ENCODE assay signal across 17 cellular contexts in the genomic region with DNA sequence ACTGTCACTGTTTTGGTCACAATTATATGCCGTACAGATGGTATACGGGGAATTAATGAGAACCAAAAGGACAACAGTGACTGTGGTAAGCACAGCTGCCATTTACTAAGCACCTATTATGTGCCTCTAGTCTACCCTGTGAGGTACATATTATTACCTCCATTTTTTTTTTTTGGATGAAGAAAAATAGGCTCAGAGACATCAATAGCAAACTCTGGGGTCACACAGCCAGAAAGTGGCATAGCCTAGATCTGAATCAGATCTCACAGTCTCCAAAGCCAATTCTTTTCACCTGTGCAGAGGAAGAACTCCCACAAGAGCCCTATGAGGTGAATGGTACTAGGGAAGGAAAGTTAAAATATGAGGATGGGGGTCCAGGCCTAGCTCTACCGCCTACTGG.
DNase-seq lines count a peak whose midpoint lies in the region; ATAC-seq and TF ChIP-seq lines count a peak whose summit lies in the region.
"Had no signal": no experiment of that assay in that cellular context is flagged by ENCODE, and none has a peak within 500 bp of the region (broad histone marks: within the 10 kb centered on the region; RNA-seq: fewer than 3 reads in every experiment).

No MANE protein-coding gene starts in this region.

- H3K27ac ChIP-seq in ACC112 (ENCODE audit: low read depth, low read length) (peak overlapping the region; percentile 46; the same call in 1 of the 2 replicates), coronary artery (peak overlapping the region; percentile 54 to 83), neutrophil (peak overlapping the region; percentile 34), tibial artery (peak overlapping the region; percentile 56 to 71), caudate nucleus (ENCODE audit: low read depth, low read length) (no peak overlapping the region)
- H3K27ac ChIP-seq: KMS-11 had no signal

- H2AFZ ChIP-seq in ACC112 (ENCODE audit: low read length, unreplicated experiment) = no peak overlapping the region

- peaks cover 26% of the 10 kb centered on the region for H3K4me1 ChIP-seq in ACC112 (ENCODE audit: control insufficient read depth, insufficient read depth, low read length, unreplicated experiment)
- H3K4me1 ChIP-seq in neutrophil (ENCODE audit: control insufficient read depth in 1 of 2, insufficient read depth in 1 of 2, low read depth in 1 of 2, low read length in 1 of 2) = peaks cover 0 to 5% of the 10 kb centered on the region in 2 experiments
- H3K4me1 ChIP-seq in tibial artery = peaks cover 0 to 41% (median 12%) of the 10 kb centered on the region in 4 donors

- H3K27me3 Mint-ChIP-seq in natural killer cell (ENCODE audit: low read depth in 2 of 2) = no peaks in the 10 kb centered on the region

- H3K27me3 ChIP-seq in ACC112 (ENCODE audit: insufficient read depth, low read length) = no peaks in the 10 kb centered on the region
- no peaks in the 10 kb centered on the region for H3K27me3 ChIP-seq in neutrophil
- H3K27me3 ChIP-seq in tibial artery = no peaks in the 10 kb centered on the region
- H3K27me3 ChIP-seq: MG63 had no signal

- no peaks in the 10 kb centered on the region for H3K9me3 Mint-ChIP-seq in natural killer cell

- no peak overlapping the region for H3K27ac Mint-ChIP-seq in natural killer cell

- H3K9me3 ChIP-seq in neutrophil (no peaks in the 10 kb centered on the region), tibial artery (no peaks in the 10 kb centered on the region)
- H3K9me3 ChIP-seq: MG63 had no signal

- intact Hi-C loops in tibial artery (cut with DNase I; ENCODE audit: low total_unique reads) (no loop called here), natural killer cell (cut with micrococcal nuclease) (no loop called here)

- H3K4me3 ChIP-seq in ACC112 (ENCODE audit: low read depth, low read length) (no peak overlapping the region), coronary artery (no peak overlapping the region), neutrophil (ENCODE audit: low read depth in 1 of 2, low read length in 1 of 2) (no peak overlapping the region), tibial artery (no peak overlapping the region)
- H3K4me3 ChIP-seq: MG63 had no signal

- DNase-seq in coronary artery (ENCODE audit: low spot score) = no peak
- no peak for DNase-seq in tibial artery
- DNase-seq in caudate nucleus (lab: John Stamatoyannopoulos, UW) = no peak
- no peak for DNase-seq in NCI-H345 (lab: John Stamatoyannopoulos, UW)
- no peak for DNase-seq in natural killer cell
- DNase-seq: DMS79 treated with DMSO at 0.1 percent for 48 hours, GDM1, GOT3, NCI-H1092 treated with DMSO at 0.1 percent for 48 hours, NCI-H1694 treated with DMSO at 0.1 percent for 48 hours, NCI-H748 treated with DMSO at 0.1 percent for 48 hours, PC-3 had no signal

- H3K79me2 ChIP-seq in ACC112 (ENCODE audit: control insufficient read depth, insufficient read depth, low read length, unreplicated experiment) = no peaks in the 10 kb centered on the region

- H3K36me3 ChIP-seq in ACC112 (ENCODE audit: insufficient read depth, low read length) = no peaks in the 10 kb centered on the region
- H3K36me3 ChIP-seq in neutrophil = peaks cover 6% of the 10 kb centered on the region
- H3K36me3 ChIP-seq in tibial artery = no peaks in the 10 kb centered on the region
- H3K36me3 ChIP-seq: MG63 had no signal

- ATAC-seq in GM18520 (IDR thresholded peaks at IDR 0.05; ENCODE audit: unreplicated experiment) = no peak
- ATAC-seq in natural killer cell = no peak

- H3K36me3 Mint-ChIP-seq in natural killer cell = no peaks in the 10 kb centered on the region

- no peaks in the 10 kb centered on the region for H3K4me1 Mint-ChIP-seq in natural killer cell

- TF ChIP-seq CTCF in coronary artery (IDR thresholded peaks at IDR 0.05) = no peak
- no peak for TF ChIP-seq CTCF in neutrophil (IDR thresholded peaks at IDR 0.05)
- TF ChIP-seq CTCF in tibial artery (IDR thresholded peaks at IDR 0.05) = no peak
- no peak for TF ChIP-seq CTCF in natural killer cell (IDR thresholded peaks at IDR 0.05)

- H3K4me3 Mint-ChIP-seq in natural killer cell = no peak overlapping the region
